Comparison of ENCODE assay signal across 8 cellular contexts in genomic region chr19:10695401-10696398, GRCh38. TPM values are rescaled to one million over a fixed set of nuclear protein-coding genes. Genes with fewer than 3 reads are reported as not detected.
DNase-seq lines count a peak whose midpoint lies in the region; ATAC-seq, FAIRE-seq and TF ChIP-seq lines count a peak whose summit lies in the region.

No MANE protein-coding gene starts in this region.

- BruUV-seq in MCF 10A (replicated peaks; lab: Mats Ljungman, UMichigan) = no TSS peak

- H3K27ac Mint-ChIP-seq in MCF 10A (ENCODE audit: low read depth, unreplicated experiment) = no peak overlapping the region

- intact Hi-C loops in MCF 10A (cut with micrococcal nuclease) = loop anchor here (2.0 to 10.0 kb wide), 3 partner anchors 43 to 221 kb away; no protein-coding TSS in a partner anchor

- no peaks in the 10 kb centered on the region for H3K9me3 Mint-ChIP-seq in MCF 10A (ENCODE audit: unreplicated experiment)

- peaks cover 27% of the 10 kb centered on the region for H3K36me3 Mint-ChIP-seq in MCF 10A (ENCODE audit: insufficient read depth, unreplicated experiment)

- ATAC-seq in HG02973 (IDR thresholded peaks at IDR 0.05; ENCODE audit: unreplicated experiment) (peak; percentile 63), HG03520 (IDR thresholded peaks at IDR 0.05; ENCODE audit: unreplicated experiment) (no peak)

- FAIRE-seq in G401.6 (lab: Jason Lieb, UNC) (peak; percentile 98), small intestine (lab: Jason Lieb, UNC) (no peak)

- CTCF ChIA-PET in MCF 10A (lab: Yijun Ruan, JAX) = interaction anchor here (0.5 to 5.3 kb wide), 4 partner anchors 23 to 212 kb away, joined by 3 to 43 read pairs (median 4); no protein-coding TSS in a partner anchor

- TF ChIP-seq CTCF in WERI-Rb-1 (IDR thresholded peaks at IDR 0.05; ENCODE audit: low read depth, low read length) = no peak
- TF ChIP-seq CTCF in MCF 10A (IDR thresholded peaks at IDR 0.05; ENCODE audit: unreplicated experiment) = no peak

- peak overlapping the region; percentile 47 for H3K4me3 ChIP-seq in WERI-Rb-1 (ENCODE audit: low read depth, low read length)
- peak overlapping the region; percentile 31 for H3K4me3 ChIP-seq in iPS-18a (ENCODE audit: low read length)
- no peak overlapping the region for H3K4me3 ChIP-seq in small intestine (ENCODE audit: low read depth in 1 of 2, low read length in 2 of 2)

- POLR2A ChIA-PET in MCF 10A (lab: Yijun Ruan, JAX) = interaction anchor here (0.7 to 1.9 kb wide), 3 partner anchors 18 to 40 kb away, joined by 3 to 9 read pairs (median 5); partner anchors contain the start of gene DNM2

- peaks cover 32% of the 10 kb centered on the region for H3K36me3 ChIP-seq in WERI-Rb-1
- peaks cover 20% of the 10 kb centered on the region for H3K36me3 ChIP-seq in iPS-18a (ENCODE audit: control insufficient read depth, low read depth, low read length)
- peaks cover 0 to 3% of the 10 kb centered on the region in 2 donors for H3K36me3 ChIP-seq in small intestine (ENCODE audit: control insufficient read depth in 2 of 2, insufficient read depth in 2 of 2, low read length in 2 of 2)

- no peaks in the 10 kb centered on the region for H3K27me3 ChIP-seq in WERI-Rb-1 (ENCODE audit: insufficient read depth, low read depth, severe bottlenecking)
- no peaks in the 10 kb centered on the region for H3K27me3 ChIP-seq in iPS-18a (ENCODE audit: control insufficient read depth, insufficient read depth, low read length)
- H3K27me3 ChIP-seq in small intestine (ENCODE audit: control insufficient read depth in 2 of 2, insufficient read depth in 2 of 2, low read length in 2 of 2) = no peaks in the 10 kb centered on the region

- H3K9ac ChIP-seq in iPS-18a (ENCODE audit: low read length) = no peak overlapping the region

- H3K27ac ChIP-seq in WERI-Rb-1 (peak overlapping the region; percentile 77), iPS-18a (ENCODE audit: low read length) (peak overlapping the region; percentile 26), small intestine (ENCODE audit: low read depth in 1 of 2, low read length in 1 of 2) (no peak overlapping the region)

- 10 to 14% (median 13%) methylated on average over 56 to 59 of the region's 59 CpGs for WGBS in small intestine, 3 donors

- H3K4me1 ChIP-seq in iPS-18a (ENCODE audit: control insufficient read depth, low read depth, low read length) (no peaks in the 10 kb centered on the region), small intestine (ENCODE audit: control insufficient read depth in 2 of 2, insufficient read depth in 1 of 2, low read depth in 1 of 2, low read length in 1 of 2) (peaks cover 0 to 2% of the 10 kb centered on the region in 2 donors)

- no peaks in the 10 kb centered on the region for H3K27me3 Mint-ChIP-seq in MCF 10A (ENCODE audit: insufficient read depth, unreplicated experiment)

- H3K9me3 ChIP-seq in WERI-Rb-1 (ENCODE audit: severe bottlenecking) = no peaks in the 10 kb centered on the region
- no peaks in the 10 kb centered on the region for H3K9me3 ChIP-seq in iPS-18a (ENCODE audit: control insufficient read depth, low read depth, low read length)
- no peaks in the 10 kb centered on the region for H3K9me3 ChIP-seq in small intestine (ENCODE audit: control insufficient read depth, low read depth)

- H3K4me3 Mint-ChIP-seq in MCF 10A (ENCODE audit: unreplicated experiment) = peak overlapping the region; percentile 66

- DNase-seq in NCI-H2171 treated with DMSO at 0.1 percent for 48 hours (lab: John Stamatoyannopoulos, UW) = peak; percentile 93
- peak; percentile 97 for DNase-seq in WERI-Rb-1
- peak; percentile 95 for DNase-seq in MCF 10A (ENCODE audit: unreplicated experiment)
- peak; percentile 98 for DNase-seq in small intestine

- peaks cover 11% of the 10 kb centered on the region for H3K4me1 Mint-ChIP-seq in MCF 10A (ENCODE audit: insufficient read depth, unreplicated experiment)

RNA-seq across cellular contexts. Expression of gene QTRT1, which starts 5.5 kb away (rescaled TPM):
- 57.5 and 71.3 TPM in 2 replicates for total RNA-seq in MCF 10A (2022)
- polyA plus RNA-seq in small intestine = 100 to 1,000 TPM in 1 of 3 donors, 10 to 100 TPM in 2; 45.9 to 107 (median 82.1) TPM

RNA-seq across cellular contexts. Expression of gene DNM2, which starts 22.2 kb away (rescaled TPM):
- 114 and 125 TPM in 2 replicates for total RNA-seq in MCF 10A (2022)
- 100 to 1,000 TPM; 146 to 248 (median 186) TPM for polyA plus RNA-seq in small intestine

RNA-seq across cellular contexts. Expression of gene ILF3, which starts 41.6 kb away (rescaled TPM):
- 278 and 297 TPM in 2 replicates for total RNA-seq in MCF 10A (2022)
- 100 to 1,000 TPM in 1 of 3 donors, 10 to 100 TPM in 2; 37.3 to 130 (median 45.4) TPM for polyA plus RNA-seq in small intestine

Comparison
In these comparisons a context has a peak if more than half of its experiments do, and no peak if none do; other contexts are left out.
1. H3K27ac ChIP-seq: peak in WERI-Rb-1 (single experiment) and iPS-18a (single experiment); none in small intestine (0 of 2).
2. H3K4me3 ChIP-seq: peak in WERI-Rb-1 (single experiment) and iPS-18a (single experiment); none in small intestine (0 of 2).
3. Peak in every context shown above with its lines, with median percentiles within 50 percentile points of each other: DNase-seq.